In genomic region chr5:73081093-73081492, GRCh38 we compare ENCODE assay signal across 33 cellular contexts.
"Had no signal": no experiment of that assay in that cellular context is flagged by ENCODE, and none has a peak within 500 bp of the region (broad histone marks: within the 10 kb centered on the region; RNA-seq: fewer than 3 reads in every experiment).

No MANE protein-coding gene starts in this region.

- DNase-seq: Karpas-422, Kasumi-1, MG63, MM.1S, MV-4-11, NCI-H1048, NCI-H1092, NCI-H1092 treated with DMSO at 0.1 percent for 48 hours, NCI-H1105, NCI-H1105 treated with DMSO at 0.1 percent for 48 hours, NCI-H1417 treated with DMSO at 0.1 percent for 48 hours, NCI-H1436, NCI-H1436 treated with DMSO at 0.1 percent for 48 hours, NCI-H1694, NCI-H1694 treated with DMSO at 0.1 percent for 48 hours, NCI-H187, NCI-H187 treated with DMSO at 0.1 percent for 48 hours, NCI-H1930, NCI-H2029, NCI-H2029 treated with DMSO at 0.1 percent for 48 hours, NCI-H2081, NCI-H2081 treated with DMSO at 0.1 percent for 48 hours, NCI-H2107, NCI-H2171, NCI-H2171 treated with DMSO at 0.1 percent for 48 hours, NCI-H2227 treated with DMSO at 0.1 percent for 48 hours, NCI-H226, NCI-H345, NCI-H446, NCI-H446 treated with DMSO at 0.1 percent for 48 hours, NCI-H510A, NCI-H510A treated with DMSO at 0.1 percent for 48 hours, NCI-H524 had no signal

- H3K4me3 ChIP-seq: MG63 had no signal

- H3K27me3 ChIP-seq: MG63 had no signal

- H3K36me3 ChIP-seq: MG63 had no signal

- H3K9me3 ChIP-seq: MG63 had no signal
